15 cellular contexts compared by ENCODE assay signal in genomic region chr1:197918815-197919522, GRCh38. TPM values are rescaled to one million over a fixed set of nuclear protein-coding genes. Genes with fewer than 3 reads are reported as not detected.
DNase-seq lines count a peak whose midpoint lies in the region; ATAC-seq and TF ChIP-seq lines count a peak whose summit lies in the region.
"Had no signal": no experiment of that assay in that cellular context is flagged by ENCODE, and none has a peak within 500 bp of the region (broad histone marks: within the 10 kb centered on the region; RNA-seq: fewer than 3 reads in every experiment).

No MANE protein-coding gene starts in this region.

- intact Hi-C loops in activated B cell treated with CpG ODN at 0.5 μM for 24 hours (cut with micrococcal nuclease) (loop anchor here (1.0 to 10.0 kb wide), 6 partner anchors 10 to 774 kb away; partner anchors contain the start of genes ASPM, C1orf53 and DENND1B), lower lobe of right lung (cut with DNase I) (no loop called here), stomach (cut with DNase I; ENCODE audit: low total_unique reads) (no loop called here)

- CTCF ChIA-PET in activated B cell treated with CpG ODN at 0.5 μM for 24 hours (lab: Charles Lee) = interaction anchor here (1.4 to 1.5 kb wide), 2 partner anchors 397 to 399 kb away, joined by 3 to 4 read pairs; no protein-coding TSS in a partner anchor

- no peaks in the 10 kb centered on the region for H3K36me3 Mint-ChIP-seq in stimulated activated naive CD8-positive, alpha-beta T cell treated with anti-CD3 and anti-CD28 coated beads, Interleukin-15, Interleukin-2, amounts not matched to agents 100 ng/mL and 50 ng/mL, for 24 hours (ENCODE audit: low read depth)
- no peaks in the 10 kb centered on the region for H3K36me3 Mint-ChIP-seq in activated B cell treated with CpG ODN at 0.5 μM for 24 hours (ENCODE audit: low read depth)

- peaks cover 92% of the 10 kb centered on the region for H3K27me3 Mint-ChIP-seq in stimulated activated naive CD8-positive, alpha-beta T cell treated with anti-CD3 and anti-CD28 coated beads, Interleukin-15, Interleukin-2, amounts not matched to agents 100 ng/mL and 50 ng/mL, for 24 hours
- H3K27me3 Mint-ChIP-seq in activated B cell treated with CpG ODN at 0.5 μM for 24 hours = peaks cover 75% of the 10 kb centered on the region

- no peak overlapping the region for H3K27ac ChIP-seq in lower lobe of right lung
- no peak overlapping the region for H3K27ac ChIP-seq in caudate nucleus (ENCODE audit: low read depth, low read length)
- no peak overlapping the region for H3K27ac ChIP-seq in stomach
- H3K27ac ChIP-seq: body of pancreas, vagina had no signal

- H3K9me3 Mint-ChIP-seq in stimulated activated naive CD8-positive, alpha-beta T cell treated with anti-CD3 and anti-CD28 coated beads, Interleukin-15, Interleukin-2, amounts not matched to agents 100 ng/mL and 50 ng/mL, for 24 hours = no peaks in the 10 kb centered on the region
- no peaks in the 10 kb centered on the region for H3K9me3 Mint-ChIP-seq in activated B cell treated with CpG ODN at 0.5 μM for 24 hours

- no peak for ATAC-seq in stimulated activated naive CD8-positive, alpha-beta T cell treated with anti-CD3 and anti-CD28 coated beads, Interleukin-15, Interleukin-2, amounts not matched to agents 100 U/mL and 50 U/mL, for 24 hours
- no peak for ATAC-seq in activated B cell treated with CpG ODN at 0.5 μM for 24 hours (ENCODE audit: low read depth)
- ATAC-seq in lower lobe of right lung = no peak
- ATAC-seq in GM21825 (IDR thresholded peaks at IDR 0.05; ENCODE audit: unreplicated experiment) = no peak
- ATAC-seq: HCT116 had no signal

- no peak for TF ChIP-seq POLR2A in stomach (IDR thresholded peaks at IDR 0.05)

- no peaks in the 10 kb centered on the region for H3K36me3 ChIP-seq in lower lobe of right lung
- H3K36me3 ChIP-seq in stomach = no peaks in the 10 kb centered on the region
- H3K36me3 ChIP-seq: vagina had no signal

- TF ChIP-seq CTCF in activated B cell treated with CpG ODN at 0.5 μM for 24 hours (IDR thresholded peaks at IDR 0.05) = no peak
- no peak for TF ChIP-seq CTCF in lower lobe of right lung (IDR thresholded peaks at IDR 0.05)
- TF ChIP-seq CTCF in stomach (IDR thresholded peaks at IDR 0.05) = no peak

- TF ChIP-seq EP300 in stomach (IDR thresholded peaks at IDR 0.05) = no peak

- no peak overlapping the region for H3K27ac Mint-ChIP-seq in stimulated activated naive CD8-positive, alpha-beta T cell treated with anti-CD3 and anti-CD28 coated beads, Interleukin-15, Interleukin-2, amounts not matched to agents 100 ng/mL and 50 ng/mL, for 24 hours
- H3K27ac Mint-ChIP-seq in activated B cell treated with CpG ODN at 0.5 μM for 24 hours = no peak overlapping the region

- H3K9me3 ChIP-seq in lower lobe of right lung (no peaks in the 10 kb centered on the region), stomach (peaks cover 0 to 11% (median 0%) of the 10 kb centered on the region in 4 donors)
- H3K9me3 ChIP-seq: body of pancreas, mucosa of descending colon, vagina had no signal

- H3K27me3 ChIP-seq in lower lobe of right lung (ENCODE audit: low read depth) (peaks cover 90% of the 10 kb centered on the region), stomach (peaks cover 32 to 99% (median 91%) of the 10 kb centered on the region in 3 donors)

- H3K4me3 ChIP-seq in lower lobe of right lung (peak overlapping the region; percentile 48), stomach (peak overlapping the region in 1 of 4 donors; percentile 54)
- H3K4me3 ChIP-seq: GM12878, mucosa of descending colon had no signal

- WGBS in stomach, 5 donors = 9 to 14% (median 11%) methylated on average over 18 of the region's 18 CpGs

- H3K4me1 ChIP-seq in lower lobe of right lung = peaks cover 53% of the 10 kb centered on the region
- H3K4me1 ChIP-seq in stomach = peaks cover 31 to 68% (median 50%) of the 10 kb centered on the region in 4 donors

- H3K4me1 Mint-ChIP-seq in stimulated activated naive CD8-positive, alpha-beta T cell treated with anti-CD3 and anti-CD28 coated beads, Interleukin-15, Interleukin-2, amounts not matched to agents 100 ng/mL and 50 ng/mL, for 24 hours (ENCODE audit: low read depth) = peaks cover 61% of the 10 kb centered on the region
- peaks cover 59% of the 10 kb centered on the region for H3K4me1 Mint-ChIP-seq in activated B cell treated with CpG ODN at 0.5 μM for 24 hours

- H3K4me3 Mint-ChIP-seq in stimulated activated naive CD8-positive, alpha-beta T cell treated with anti-CD3 and anti-CD28 coated beads, Interleukin-15, Interleukin-2, amounts not matched to agents 100 ng/mL and 50 ng/mL, for 24 hours = peak overlapping the region; percentile 81
- peak overlapping the region; percentile 65 for H3K4me3 Mint-ChIP-seq in activated B cell treated with CpG ODN at 0.5 μM for 24 hours

- POLR2A ChIA-PET in activated B cell treated with CpG ODN at 0.5 μM for 24 hours (lab: Charles Lee) = interaction anchor here (2.0 kb wide), 1 partner anchor 11 kb away, joined by 6 read pairs; no protein-coding TSS in a partner anchor

- DNase-seq in stimulated activated naive CD8-positive, alpha-beta T cell treated with anti-CD3 and anti-CD28 coated beads, Interleukin-15, Interleukin-2, amounts not matched to agents 100 U/mL and 50 U/mL, for 24 hours = no peak
- DNase-seq in activated B cell treated with CpG ODN at 0.5 μM for 24 hours = no peak
- DNase-seq in lower lobe of right lung = no peak
- no peak for DNase-seq in caudate nucleus (lab: John Stamatoyannopoulos, UW)
- no peak for DNase-seq in activated gamma-delta T cell (lab: John Stamatoyannopoulos, UW)
- DNase-seq in stomach = no peak
- DNase-seq: NCI-H1436, NCI-H748 treated with DMSO at 0.1 percent for 48 hours had no signal

RNA-seq across cellular contexts. Expression of gene LHX9, which starts 1.8 kb away (rescaled TPM):
- total RNA-seq in activated B cell treated with CpG ODN at 0.5 μM for 24 hours = not detected in 2 replicates
- total RNA-seq in lower lobe of right lung = 2.1 TPM
- total RNA-seq in stomach = not detected
- polyA plus RNA-seq in stomach = not detected
- total RNA-seq: body of pancreas, GM12878, vagina had no signal
- polyA plus RNA-seq: GM12878 had no signal

RNA-seq across cellular contexts. Expression of gene C1orf53, which starts 16.5 kb away (rescaled TPM):
- 0.81 and 1.2 TPM in 2 replicates for total RNA-seq in activated B cell treated with CpG ODN at 0.5 μM for 24 hours
- 2.0 TPM for total RNA-seq in lower lobe of right lung
- total RNA-seq in stomach = not detected
- 10 to 100 TPM in 1 of 3 donors, 1 to 10 TPM in 1, not detected in 1; 3.9 to 11.7 TPM for polyA plus RNA-seq in stomach
